Comparison of ENCODE assay signal across 11 cellular contexts in the genomic region with DNA sequence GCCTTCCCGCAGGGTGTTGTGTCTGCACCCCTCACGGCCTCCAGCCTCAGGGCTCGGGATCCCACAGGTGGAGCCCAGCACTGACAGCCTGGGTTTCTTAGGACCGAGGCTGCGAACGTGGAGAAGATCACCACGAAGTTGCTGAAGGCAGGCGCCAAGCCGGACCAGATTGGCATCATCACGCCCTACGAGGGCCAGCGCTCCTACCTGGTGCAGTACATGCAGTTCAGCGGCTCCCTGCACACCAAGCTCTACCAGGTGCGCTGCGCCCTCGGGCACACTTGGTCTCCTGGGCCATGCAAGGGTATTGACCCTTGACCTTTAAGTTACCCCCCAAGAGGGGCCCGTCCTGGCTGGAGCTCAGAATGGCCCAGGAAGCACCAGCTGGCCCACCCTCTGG. TPM values are rescaled to one million over a fixed set of nuclear protein-coding genes. Genes with fewer than 3 reads are reported as not detected.
"Had no signal": no experiment of that assay in that cellular context is flagged by ENCODE, and none has a peak within 500 bp of the region (broad histone marks: within the 10 kb centered on the region; RNA-seq: fewer than 3 reads in every experiment).

No MANE protein-coding gene starts in this region.

- H3K4me1 Mint-ChIP-seq: activated CD4-positive, alpha-beta T cell treated with anti-CD3 and anti-CD28 coated beads, Interleukin-2, amount 10 ng/mL, durations not matched to agents 24 days and 14 days; activated naive CD8-positive, alpha-beta T cell treated with anti-CD3 and anti-CD28 coated beads, Interleukin-2, amount 50 U/mL, for 24 hours; naive thymus-derived CD4-positive, alpha-beta T cell had no signal

- H3K4me3 ChIP-seq: left lung, thyroid gland had no signal

- H3K9me3 Mint-ChIP-seq: activated CD4-positive, alpha-beta T cell treated with anti-CD3 and anti-CD28 coated beads, Interleukin-2, amount 10 ng/mL, durations not matched to agents 24 days and 14 days; activated naive CD8-positive, alpha-beta T cell treated with anti-CD3 and anti-CD28 coated beads, Interleukin-2, amount 50 U/mL, for 24 hours; activated T-helper 1 cell treated with anti-CD3 and anti-CD28 coated beads, Interleukin-12 subunit alpha, Interleukin-12 subunit beta, Interleukin-2, Interleukin-4 antibody, amounts not matched to agents 30 ng/mL and 10 ng/mL and 1 ng/mL, durations not matched to agents 14 hours and 24 hours and 36 hours; naive thymus-derived CD4-positive, alpha-beta T cell; T-helper 1 cell treated with Interleukin-12 subunit alpha and Interleukin-12 subunit beta and Interleukin-4 antibody, amounts not matched to agents 30 μg/mL and 1 μg/mL, for 36 hours had no signal

- H3K27me3 Mint-ChIP-seq: activated CD4-positive, alpha-beta T cell treated with anti-CD3 and anti-CD28 coated beads, Interleukin-2, amount 10 ng/mL, durations not matched to agents 24 days and 14 days; activated naive CD8-positive, alpha-beta T cell treated with anti-CD3 and anti-CD28 coated beads, Interleukin-2, amount 50 U/mL, for 24 hours; naive thymus-derived CD4-positive, alpha-beta T cell had no signal

- ATAC-seq: activated naive CD8-positive, alpha-beta T cell treated with anti-CD3 and anti-CD28 coated beads, Interleukin-2, amount 50 U/mL, for 24 hours; left lung; naive thymus-derived CD4-positive, alpha-beta T cell had no signal

- DNase-seq: activated CD4-positive, alpha-beta T cell treated with anti-CD3 and anti-CD28 coated beads, Interleukin-2, amount 10 ng/mL, durations not matched to agents 24 days and 14 days; activated naive CD8-positive, alpha-beta T cell treated with anti-CD3 and anti-CD28 coated beads, Interleukin-2, amount 50 U/mL, for 24 hours; aorta; left lung; naive thymus-derived CD4-positive, alpha-beta T cell; stimulated activated CD4-positive, alpha-beta T cell treated with anti-CD3 and anti-CD28 coated beads, Interleukin-12 subunit alpha, Interleukin-12 subunit beta, amount 100 ng/mL, for 4 hours; stimulated activated CD4-positive, alpha-beta T cell treated with anti-CD3 and anti-CD28 coated beads, Interleukin-2, amount 100 ng/mL, for 24 hours; thyroid gland had no signal

- H3K27ac ChIP-seq: left lung, thyroid gland had no signal

- H3K9me3 ChIP-seq: left lung, thyroid gland had no signal

- H3K4me3 Mint-ChIP-seq: activated CD4-positive, alpha-beta T cell treated with anti-CD3 and anti-CD28 coated beads, Interleukin-2, amount 10 ng/mL, durations not matched to agents 24 days and 14 days; activated naive CD8-positive, alpha-beta T cell treated with anti-CD3 and anti-CD28 coated beads, Interleukin-2, amount 50 U/mL, for 24 hours; activated T-helper 1 cell treated with anti-CD3 and anti-CD28 coated beads, Interleukin-12 subunit alpha, Interleukin-12 subunit beta, Interleukin-2, Interleukin-4 antibody, amounts not matched to agents 30 ng/mL and 10 ng/mL and 1 ng/mL, durations not matched to agents 14 hours and 24 hours and 36 hours; naive thymus-derived CD4-positive, alpha-beta T cell; T-helper 1 cell treated with Interleukin-12 subunit alpha and Interleukin-12 subunit beta and Interleukin-4 antibody, amounts not matched to agents 30 μg/mL and 1 μg/mL, for 36 hours had no signal

- H3K27ac Mint-ChIP-seq: activated CD4-positive, alpha-beta T cell treated with anti-CD3 and anti-CD28 coated beads, Interleukin-2, amount 10 ng/mL, durations not matched to agents 24 days and 14 days; activated naive CD8-positive, alpha-beta T cell treated with anti-CD3 and anti-CD28 coated beads, Interleukin-2, amount 50 U/mL, for 24 hours; activated T-helper 1 cell treated with anti-CD3 and anti-CD28 coated beads, Interleukin-12 subunit alpha, Interleukin-12 subunit beta, Interleukin-2, Interleukin-4 antibody, amounts not matched to agents 30 ng/mL and 10 ng/mL and 1 ng/mL, durations not matched to agents 14 hours and 24 hours and 36 hours; T-helper 1 cell treated with Interleukin-12 subunit alpha and Interleukin-12 subunit beta and Interleukin-4 antibody, amounts not matched to agents 30 μg/mL and 1 μg/mL, for 36 hours had no signal

- H3K27me3 ChIP-seq: left lung, thyroid gland had no signal

RNA-seq across cellular contexts. Expression of a gene that starts 35.2 kb away (rescaled TPM):
- total RNA-seq: activated T-helper 1 cell treated with anti-CD3 and anti-CD28 coated beads, Interleukin-12 subunit alpha, Interleukin-12 subunit beta, Interleukin-2, Interleukin-4 antibody, amounts not matched to agents 30 ng/mL and 10 ng/mL and 1 ng/mL, durations not matched to agents 14 hours and 24 hours and 36 hours; mononuclear cell; naive thymus-derived CD4-positive, alpha-beta T cell had no signal
